ENCODE assay signal across 14 cellular contexts in genomic region chr6:169824021-169824420, GRCh38.
DNase-seq lines count a peak whose midpoint lies in the region; ATAC-seq and TF ChIP-seq lines count a peak whose summit lies in the region.
"Had no signal": no experiment of that assay in that cellular context is flagged by ENCODE, and none has a peak within 500 bp of the region (broad histone marks: within the 10 kb centered on the region; RNA-seq: fewer than 3 reads in every experiment).

No MANE protein-coding gene starts in this region.

- no peak for TF ChIP-seq POLR2A in breast epithelium (IDR thresholded peaks at IDR 0.05)

- H3K4me1 Mint-ChIP-seq in activated CD4-positive, alpha-beta memory T cell treated with anti-CD3 and anti-CD28 coated beads, Interleukin-2, amount 10 ng/mL, durations not matched to agents 7 days and 5 days = no peaks in the 10 kb centered on the region
- no peaks in the 10 kb centered on the region for H3K4me1 Mint-ChIP-seq in activated CD4-positive, alpha-beta memory T cell treated with anti-CD3 and anti-CD28 coated beads for 36 hours (ENCODE audit: low read depth)
- peaks cover 53% of the 10 kb centered on the region for H3K4me1 Mint-ChIP-seq in WTC11
- H3K4me1 Mint-ChIP-seq: CD4-positive, CD25-positive, alpha-beta regulatory T cell had no signal

- TF ChIP-seq CTCF in WTC11 (IDR thresholded peaks at IDR 0.05) = no peak
- no peak for TF ChIP-seq CTCF in breast epithelium (IDR thresholded peaks at IDR 0.05)

- H3K36me3 Mint-ChIP-seq in activated CD4-positive, alpha-beta memory T cell treated with anti-CD3 and anti-CD28 coated beads, Interleukin-2, amount 10 ng/mL, durations not matched to agents 7 days and 5 days (ENCODE audit: low read depth) = no peaks in the 10 kb centered on the region
- peaks cover 2% of the 10 kb centered on the region for H3K36me3 Mint-ChIP-seq in activated CD4-positive, alpha-beta memory T cell treated with anti-CD3 and anti-CD28 coated beads for 36 hours
- H3K36me3 Mint-ChIP-seq in WTC11 = peaks cover 15% of the 10 kb centered on the region
- H3K36me3 Mint-ChIP-seq: CD4-positive, CD25-positive, alpha-beta regulatory T cell had no signal

- H3K36me3 ChIP-seq in breast epithelium = no peaks in the 10 kb centered on the region

- H3K4me3 ChIP-seq in breast epithelium = no peak overlapping the region
- H3K4me3 ChIP-seq: A549 had no signal

- DNase-seq in activated CD4-positive, alpha-beta memory T cell treated with anti-CD3 and anti-CD28 coated beads, Interleukin-2, amount 10 ng/mL, durations not matched to agents 7 days and 5 days = peak; percentile 2
- no peak for DNase-seq in activated CD4-positive, alpha-beta memory T cell treated with anti-CD3 and anti-CD28 coated beads for 36 hours
- DNase-seq in NCI-H1092 (lab: John Stamatoyannopoulos, UW) (peak; percentile 51), WTC11 (ENCODE audit: low spot score) (no peak), posterior vena cava (ENCODE audit: low spot score) (peak; percentile 30), CD1c-positive myeloid dendritic cell (ENCODE audit: extremely low spot score) (no peak), breast epithelium (ENCODE audit: low spot score in 2 of 2) (no peak), C1 segment of cervical spinal cord (lab: John Stamatoyannopoulos, UW) (no peak)
- DNase-seq: CD4-positive, CD25-positive, alpha-beta regulatory T cell; KBM-7; NCI-H1105 treated with DMSO at 0.1 percent for 48 hours; NCI-H510A treated with DMSO at 0.1 percent for 48 hours; SHP77 had no signal

- intact Hi-C loops in activated CD4-positive, alpha-beta memory T cell treated with anti-CD3 and anti-CD28 coated beads for 36 hours (cut with micrococcal nuclease) = no loop called here
- intact Hi-C loops in posterior vena cava (cut with DNase I) (no loop called here), breast epithelium (cut with DNase I; ENCODE audit: low total_unique reads) (no loop called here)

- H3K4me3 Mint-ChIP-seq in activated CD4-positive, alpha-beta memory T cell treated with anti-CD3 and anti-CD28 coated beads, Interleukin-2, amount 10 ng/mL, durations not matched to agents 7 days and 5 days = no peak overlapping the region
- H3K4me3 Mint-ChIP-seq in activated CD4-positive, alpha-beta memory T cell treated with anti-CD3 and anti-CD28 coated beads for 36 hours = no peak overlapping the region
- no peak overlapping the region for H3K4me3 Mint-ChIP-seq in WTC11

- CTCF ChIA-PET in activated CD4-positive, alpha-beta memory T cell treated with anti-CD3 and anti-CD28 coated beads, Interleukin-2, amount 10 ng/mL, durations not matched to agents 7 days and 5 days (lab: Charles Lee) = interaction anchor here (1.5 kb wide), 1 partner anchor 7 kb away, joined by 4 read pairs; no protein-coding TSS in a partner anchor
- CTCF ChIA-PET in activated CD4-positive, alpha-beta memory T cell treated with anti-CD3 and anti-CD28 coated beads for 36 hours (lab: Charles Lee) = no interaction called here
- CTCF ChIA-PET in WTC11 (lab: Charles Lee) = interaction anchor here (1.1 to 1.4 kb wide), 2 partner anchors 19 to 35 kb away, joined by 3 read pairs; no protein-coding TSS in a partner anchor

- H3K27me3 ChIP-seq in breast epithelium = no peaks in the 10 kb centered on the region

- POLR2A ChIA-PET in activated CD4-positive, alpha-beta memory T cell treated with anti-CD3 and anti-CD28 coated beads, Interleukin-2, amount 10 ng/mL, durations not matched to agents 7 days and 5 days (lab: Charles Lee) = no interaction called here
- POLR2A ChIA-PET in activated CD4-positive, alpha-beta memory T cell treated with anti-CD3 and anti-CD28 coated beads for 36 hours (lab: Charles Lee) = no interaction called here
- POLR2A ChIA-PET in WTC11 (lab: Charles Lee) = no interaction called here

- no peak for ATAC-seq in WTC11
- ATAC-seq: A549 had no signal

- no peak overlapping the region for H3K27ac Mint-ChIP-seq in activated CD4-positive, alpha-beta memory T cell treated with anti-CD3 and anti-CD28 coated beads, Interleukin-2, amount 10 ng/mL, durations not matched to agents 7 days and 5 days
- no peak overlapping the region for H3K27ac Mint-ChIP-seq in activated CD4-positive, alpha-beta memory T cell treated with anti-CD3 and anti-CD28 coated beads for 36 hours
- no peak overlapping the region for H3K27ac Mint-ChIP-seq in WTC11

- H3K9me3 Mint-ChIP-seq in activated CD4-positive, alpha-beta memory T cell treated with anti-CD3 and anti-CD28 coated beads, Interleukin-2, amount 10 ng/mL, durations not matched to agents 7 days and 5 days = no peaks in the 10 kb centered on the region
- H3K9me3 Mint-ChIP-seq in activated CD4-positive, alpha-beta memory T cell treated with anti-CD3 and anti-CD28 coated beads for 36 hours = peaks cover 12% of the 10 kb centered on the region
- H3K9me3 Mint-ChIP-seq in WTC11 = peaks cover 30% of the 10 kb centered on the region

- no peak overlapping the region for H3K27ac ChIP-seq in breast epithelium
- H3K27ac ChIP-seq: A549 had no signal

- no peaks in the 10 kb centered on the region for H3K4me1 ChIP-seq in breast epithelium
- H3K4me1 ChIP-seq: A549 had no signal

- peaks cover 30% of the 10 kb centered on the region for H3K27me3 Mint-ChIP-seq in activated CD4-positive, alpha-beta memory T cell treated with anti-CD3 and anti-CD28 coated beads, Interleukin-2, amount 10 ng/mL, durations not matched to agents 7 days and 5 days
- peaks cover 42% of the 10 kb centered on the region for H3K27me3 Mint-ChIP-seq in activated CD4-positive, alpha-beta memory T cell treated with anti-CD3 and anti-CD28 coated beads for 36 hours
- peaks cover 9% of the 10 kb centered on the region for H3K27me3 Mint-ChIP-seq in WTC11 (ENCODE audit: low read depth)

- H3K9me3 ChIP-seq in breast epithelium = no peaks in the 10 kb centered on the region
- H3K9me3 ChIP-seq: A549 had no signal

TF ChIP-seq in WTC11, 78 proteins besides CTCF, POLR2A, EP300 and RAD21:
- TF ChIP-seq ZNF423 (CRISPR knock-in tag; IDR thresholded peaks at IDR 0.05) = peak; percentile 48
- TF ChIP-seq ZNF396 (CRISPR knock-in tag; IDR thresholded peaks at IDR 0.05; ENCODE audit: borderline replicate concordance) = no peak
- no peak for TF ChIP-seq OVOL2 (CRISPR knock-in tag; IDR thresholded peaks at IDR 0.05; ENCODE audit: borderline replicate concordance)

Comparison
In these comparisons a context has a peak if more than half of its experiments do, and no peak if none do; other contexts are left out.
1. DNase-seq: peak in activated CD4-positive, alpha-beta memory T cell treated with anti-CD3 and anti-CD28 coated beads, Interleukin-2, amount 10 ng/mL, durations not matched to agents 7 days and 5 days (single experiment), NCI-H1092 (single experiment) and posterior vena cava (single experiment); none in activated CD4-positive, alpha-beta memory T cell treated with anti-CD3 and anti-CD28 coated beads for 36 hours (single experiment), WTC11 (single experiment), CD1c-positive myeloid dendritic cell (single experiment), breast epithelium (0 of 2) and C1 segment of cervical spinal cord (0 of 14).